ENCODE assay signal across 8 cellular contexts in the genomic region with DNA sequence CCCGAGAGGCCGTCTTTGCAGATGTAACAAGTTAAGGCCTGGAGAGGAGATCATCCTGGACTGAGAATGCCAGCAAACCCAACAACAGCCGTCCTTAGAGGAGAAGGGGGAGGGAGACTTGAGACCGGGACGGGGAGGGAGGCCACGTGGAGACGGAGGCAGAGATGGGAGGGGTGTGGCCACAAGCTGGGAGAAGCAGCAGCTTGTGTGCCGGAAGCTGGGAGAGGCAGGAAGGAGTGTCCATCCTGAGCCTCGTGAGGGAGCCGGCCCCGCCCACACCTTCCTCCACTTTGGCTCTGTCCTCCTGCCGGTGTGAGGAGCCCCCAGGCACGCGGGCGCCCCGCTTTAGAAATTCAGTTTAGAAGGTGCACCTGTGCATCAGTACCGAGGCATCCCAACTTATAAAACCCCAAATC.
A peak's percentile ranks its signal among the peaks of the same experiment; 100 is the strongest.
DNase-seq lines count a peak whose midpoint lies in the region; ATAC-seq and TF ChIP-seq lines count a peak whose summit lies in the region.

No MANE protein-coding gene starts in this region.

- H2BK5ac ChIP-seq in trophoblast cell (ENCODE audit: low read depth, low read length, poor library complexity), result no peak overlapping the region

- H3K36me3 ChIP-seq in trophoblast cell (ENCODE audit: control insufficient read depth in 1 of 2, insufficient read depth in 2 of 2, low read length in 2 of 2), result no peaks in the 10 kb centered on the region

- no peak overlapping the region for H3K4me3 ChIP-seq in trophoblast cell (ENCODE audit: low read depth, low read length)

- H3K79me2 ChIP-seq in trophoblast cell (ENCODE audit: control insufficient read depth, insufficient read depth, low read length, poor library complexity), result no peaks in the 10 kb centered on the region

- H4K8ac ChIP-seq in trophoblast cell (ENCODE audit: low read depth, low read length), result no peak overlapping the region

- H3K27ac Mint-ChIP-seq in T-helper 1 cell treated with Interleukin-12 subunit alpha and Interleukin-12 subunit beta and Interleukin-4 antibody, amounts not matched to agents 30 μg/mL and 1 μg/mL, for 36 hours, result peak overlapping the region; percentile 45
- no peak overlapping the region for H3K27ac Mint-ChIP-seq in Calu3 (ENCODE audit: unreplicated experiment)

- no peak overlapping the region for H3K23ac ChIP-seq in trophoblast cell (ENCODE audit: low read length)

- peaks cover 9% of the 10 kb centered on the region for H3K9me3 ChIP-seq in trophoblast cell (ENCODE audit: insufficient read depth, low read depth, low read length)

- no peak for ATAC-seq in HG02938 (IDR thresholded peaks at IDR 0.05; ENCODE audit: unreplicated experiment)

- H4K12ac ChIP-seq in trophoblast cell (ENCODE audit: low read depth, low read length), result no peak overlapping the region

- peaks cover 4% of the 10 kb centered on the region for H3K27me3 Mint-ChIP-seq in T-helper 1 cell treated with Interleukin-12 subunit alpha and Interleukin-12 subunit beta and Interleukin-4 antibody, amounts not matched to agents 30 μg/mL and 1 μg/mL, for 36 hours (ENCODE audit: low read depth)
- no peaks in the 10 kb centered on the region for H3K27me3 Mint-ChIP-seq in Calu3 (ENCODE audit: unreplicated experiment)

- no peaks in the 10 kb centered on the region for H3K79me1 ChIP-seq in trophoblast cell (ENCODE audit: low read length)

- DNase-seq in activated CD4-positive, alpha-beta T cell treated with anti-CD3 and anti-CD28 coated beads for 48 hours, result peak; percentile 27
- DNase-seq in activated CD4-positive, alpha-beta T cell treated with anti-CD3 and anti-CD28 coated beads, Interleukin-2, amount 50 U/mL, for 4 hours, result no peak
- DNase-seq in NCI-H1092 (lab: John Stamatoyannopoulos, UW) (peak; percentile 19), fibroblast of peridontal ligament (ENCODE audit: extremely low read depth) (peak; percentile 44), trophoblast cell (peak in 1 of 2 donors; percentile 29), Calu3 (no peak)

- H3K4me3 Mint-ChIP-seq in T-helper 1 cell treated with Interleukin-12 subunit alpha and Interleukin-12 subunit beta and Interleukin-4 antibody, amounts not matched to agents 30 μg/mL and 1 μg/mL, for 36 hours, result peak overlapping the region; percentile 27
- H3K4me3 Mint-ChIP-seq in Calu3 (ENCODE audit: low read depth, unreplicated experiment), result no peak overlapping the region

- no peak overlapping the region for H3K18ac ChIP-seq in trophoblast cell (ENCODE audit: low read length)

- no peak overlapping the region for H3K4ac ChIP-seq in trophoblast cell (ENCODE audit: low read depth, low read length)

- no peak overlapping the region for H4K91ac ChIP-seq in trophoblast cell (ENCODE audit: low read depth, low read length)

- no peak for TF ChIP-seq CTCF in Calu3 (IDR thresholded peaks at IDR 0.05; ENCODE audit: unreplicated experiment)

- no peak overlapping the region for H3K14ac ChIP-seq in trophoblast cell (ENCODE audit: low read length)

- H3K4me1 ChIP-seq in trophoblast cell (ENCODE audit: control insufficient read depth in 1 of 2, insufficient read depth in 2 of 2, low read length in 2 of 2), result no peaks in the 10 kb centered on the region

- H3K27me3 ChIP-seq in trophoblast cell (ENCODE audit: insufficient read depth, low read length), result no peaks in the 10 kb centered on the region

- H3K9me3 Mint-ChIP-seq in T-helper 1 cell treated with Interleukin-12 subunit alpha and Interleukin-12 subunit beta and Interleukin-4 antibody, amounts not matched to agents 30 μg/mL and 1 μg/mL, for 36 hours, result no peaks in the 10 kb centered on the region
- no peaks in the 10 kb centered on the region for H3K9me3 Mint-ChIP-seq in Calu3 (ENCODE audit: low read depth, unreplicated experiment)

- no peak overlapping the region for H3K9ac ChIP-seq in trophoblast cell (ENCODE audit: low read length)

- CTCF ChIA-PET in Calu3 (lab: Charles Lee), result no interaction called here

- BruUV-seq in Calu3 (replicated peaks; lab: Mats Ljungman, UMichigan), result no TSS peak

- intact Hi-C loops in Calu3 (cut with micrococcal nuclease; ENCODE audit: unreplicated experiment), result loop anchor here (2.0 kb wide), 1 partner anchor 122 kb away; no protein-coding TSS in a partner anchor

- H3K27ac ChIP-seq in trophoblast cell (ENCODE audit: low read depth, low read length), result no peak overlapping the region

- WGBS in trophoblast cell (ENCODE audit: extremely low coverage, insufficient coverage, insufficient read length), result no CpG with 5 or more reads among the region's 17 CpGs

- H2BK120ac ChIP-seq in trophoblast cell (ENCODE audit: insufficient read depth, low read length, poor library complexity), result no peak overlapping the region

- no peaks in the 10 kb centered on the region for H3K36me3 Mint-ChIP-seq in T-helper 1 cell treated with Interleukin-12 subunit alpha and Interleukin-12 subunit beta and Interleukin-4 antibody, amounts not matched to agents 30 μg/mL and 1 μg/mL, for 36 hours (ENCODE audit: low read depth)
- peaks cover 6% of the 10 kb centered on the region for H3K36me3 Mint-ChIP-seq in Calu3 (ENCODE audit: insufficient read depth, unreplicated experiment)

- no peak overlapping the region for H2AK5ac ChIP-seq in trophoblast cell (ENCODE audit: low read length)

- H3K4me2 ChIP-seq in trophoblast cell (ENCODE audit: low read length), result peak overlapping the region; percentile 7

- no peak overlapping the region for H2AFZ ChIP-seq in trophoblast cell (ENCODE audit: insufficient read depth, low read length, poor library complexity)

- H2BK12ac ChIP-seq in trophoblast cell (ENCODE audit: low read length), result no peak overlapping the region

- H3K4me1 Mint-ChIP-seq in T-helper 1 cell treated with Interleukin-12 subunit alpha and Interleukin-12 subunit beta and Interleukin-4 antibody, amounts not matched to agents 30 μg/mL and 1 μg/mL, for 36 hours (ENCODE audit: low read depth), result peaks cover 18% of the 10 kb centered on the region
- no peaks in the 10 kb centered on the region for H3K4me1 Mint-ChIP-seq in Calu3 (ENCODE audit: low read depth, unreplicated experiment)

Comparison
In these comparisons a context has a peak if more than half of its experiments do, and no peak if none do; other contexts are left out.
1. DNase-seq: peak in activated CD4-positive, alpha-beta T cell treated with anti-CD3 and anti-CD28 coated beads for 48 hours (single experiment), NCI-H1092 (single experiment) and fibroblast of peridontal ligament (single experiment); none in activated CD4-positive, alpha-beta T cell treated with anti-CD3 and anti-CD28 coated beads, Interleukin-2, amount 50 U/mL, for 4 hours (0 of 2) and Calu3 (single experiment).